9 cellular contexts compared by ENCODE assay signal in the genomic region with DNA sequence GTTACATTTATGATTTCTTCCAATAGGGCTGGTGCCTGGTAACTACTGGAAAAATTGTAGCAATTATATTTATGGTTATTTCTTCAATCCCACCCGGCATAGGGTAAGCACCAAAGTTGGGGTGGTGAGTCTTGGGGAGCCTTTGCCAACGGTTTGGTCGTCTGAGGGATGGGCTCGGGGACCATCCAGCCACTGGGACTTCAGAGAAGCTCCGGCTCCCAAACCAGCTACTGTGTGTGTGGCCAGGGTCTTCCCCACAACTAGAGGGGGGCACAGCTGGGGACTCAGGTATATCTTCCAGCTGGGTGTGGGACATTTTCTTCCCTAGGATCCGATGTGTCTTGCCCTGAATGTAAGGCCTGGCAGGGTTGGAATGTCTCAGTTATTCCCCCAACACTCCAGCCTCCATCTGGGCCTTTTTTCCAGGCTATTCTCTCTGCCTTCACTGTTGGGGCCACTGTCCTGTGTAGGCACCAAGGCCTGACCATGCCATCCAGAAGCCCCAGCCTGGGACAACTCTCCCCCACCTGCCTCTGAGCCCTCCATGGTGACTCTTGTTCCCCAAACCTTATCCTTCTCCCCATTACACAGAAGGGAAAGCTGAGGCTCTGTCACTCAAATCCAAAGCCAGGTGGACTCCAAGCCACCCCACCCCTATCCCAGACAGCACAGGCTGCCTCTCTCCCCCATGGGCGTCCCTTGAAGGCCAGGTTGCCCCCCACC. TPM values are rescaled to one million over a fixed set of nuclear protein-coding genes. Genes with fewer than 3 reads are reported as not detected.
DNase-seq lines count a peak whose midpoint lies in the region; ATAC-seq, FAIRE-seq and TF ChIP-seq lines count a peak whose summit lies in the region.
"Had no signal": no experiment of that assay in that cellular context is flagged by ENCODE, and none has a peak within 500 bp of the region (broad histone marks: within the 10 kb centered on the region; RNA-seq: fewer than 3 reads in every experiment).

No MANE protein-coding gene starts in this region.

- intact Hi-C loops in HepG2 (cut with micrococcal nuclease; ENCODE audit: unreplicated experiment) = no loop called here

- peaks cover 6 to 19% of the 10 kb centered on the region in 2 experiments; a peak in 4 of 5 replicates for H3K36me3 ChIP-seq in HepG2 (replicated peaks in 1 of 2; ENCODE audit: control insufficient read depth in 1 of 2, insufficient read depth in 2 of 2, low read length in 2 of 2)
- peaks cover 0 to 31% (median 0%) of the 10 kb centered on the region in 3 donors for H3K36me3 ChIP-seq in tibial nerve

- ATAC-seq in activated T-cell treated with anti-CD3 and anti-CD28 coated beads, Interleukin-2, amount 50 U/mL, for 72 hours (replicated peaks in 1 of 2) = no peak
- ATAC-seq in WTC11 = no peak
- ATAC-seq in HepG2 = no peak
- no peak for ATAC-seq in GM21576 (IDR thresholded peaks at IDR 0.05; ENCODE audit: unreplicated experiment)
- no peak for ATAC-seq in GM21360 (IDR thresholded peaks at IDR 0.05; ENCODE audit: unreplicated experiment)

- H3K36me3 Mint-ChIP-seq in activated T-cell treated with anti-CD3 and anti-CD28 coated beads, Interleukin-2, amount 50 U/mL, for 72 hours (ENCODE audit: insufficient read depth in 2 of 2) = peaks cover 2% of the 10 kb centered on the region in 2 donors
- peaks cover 15% of the 10 kb centered on the region for H3K36me3 Mint-ChIP-seq in WTC11

- no peaks in the 10 kb centered on the region for H3K9me3 Mint-ChIP-seq in activated T-cell treated with anti-CD3 and anti-CD28 coated beads, Interleukin-2, amount 50 U/mL, for 72 hours
- no peaks in the 10 kb centered on the region for H3K9me3 Mint-ChIP-seq in WTC11

- POLR2A ChIA-PET in WTC11 (lab: Charles Lee) (interaction anchor here (0.6 kb wide), 1 partner anchor 403 kb away, joined by 3 read pairs; no protein-coding TSS in a partner anchor), HepG2 (lab: Yijun Ruan, JAX) (interaction anchor here (0.9 to 1.7 kb wide), 2 partner anchors 13 to 20 kb away, joined by 3 to 4 read pairs; partner anchors contain the start of gene MPV17L2)

- H3K9me3 ChIP-seq in HepG2 (ENCODE audit: low read length) = no peaks in the 10 kb centered on the region
- no peaks in the 10 kb centered on the region for H3K9me3 ChIP-seq in tibial nerve
- H3K9me3 ChIP-seq: mucosa of descending colon had no signal

- H3K27ac Mint-ChIP-seq in activated T-cell treated with anti-CD3 and anti-CD28 coated beads, Interleukin-2, amount 50 U/mL, for 72 hours = no peak overlapping the region
- H3K27ac Mint-ChIP-seq in WTC11 = no peak overlapping the region

- no peak for DNase-seq in activated T-cell treated with anti-CD3 and anti-CD28 coated beads, Interleukin-2, amount 50 U/mL, for 72 hours
- no peak for DNase-seq in activated T-cell treated with anti-CD3 and anti-CD28 coated beads, Interleukin-2, amount 50 U/mL, for 1 hour
- DNase-seq in WTC11 (ENCODE audit: low spot score) (no peak), HepG2 (ENCODE audit: low spot score) (no peak), tibial nerve (ENCODE audit: low spot score in 2 of 2) (no peak), SK-N-DZ (ENCODE audit: low spot score) (no peak)

- TF ChIP-seq CTCF in WTC11 (IDR thresholded peaks at IDR 0.05) (no peak), HepG2 (CRISPR knock-in tag; IDR thresholded peaks at IDR 0.05) (no peak), tibial nerve (IDR thresholded peaks at IDR 0.05) (no peak)

- no peak for TF ChIP-seq RAD21 in HepG2 (CRISPR knock-in tag; IDR thresholded peaks at IDR 0.05)

- 97% methylated on average over 7 of the region's 7 CpGs for WGBS in HepG2 (ENCODE audit: low lambda C conversion rate)
- WGBS in tibial nerve, 2 donors = 88 to 93% methylated on average over 7 of the region's 7 CpGs

- H3K4me3 ChIP-seq in HepG2 (replicated peaks in 1 of 3; ENCODE audit: insufficient read depth in 1 of 3, low read depth in 2 of 3, low read length in 3 of 3) (no peak overlapping the region), tibial nerve (no peak overlapping the region)
- H3K4me3 ChIP-seq: mucosa of descending colon had no signal

- no peak for TF ChIP-seq POLR2A in HepG2 (IDR thresholded peaks at IDR 0.05; ENCODE audit: insufficient read depth in 1 of 2, low read depth in 2 of 2, low read length in 2 of 2)
- no peak for TF ChIP-seq POLR2A in tibial nerve (IDR thresholded peaks at IDR 0.05)

- H2AFZ ChIP-seq in HepG2 (ENCODE audit: low read length) = no peak overlapping the region

- no peaks in the 10 kb centered on the region for H3K27me3 Mint-ChIP-seq in activated T-cell treated with anti-CD3 and anti-CD28 coated beads, Interleukin-2, amount 50 U/mL, for 72 hours (ENCODE audit: low read depth)
- H3K27me3 Mint-ChIP-seq in WTC11 (ENCODE audit: low read depth) = peaks cover 19% of the 10 kb centered on the region

- in situ Hi-C loops in HepG2 (cut with HindIII; ENCODE audit: extremely low pct_ligation_motif_present, low pct_unique_long_range_greater_than_20kb) = loop anchor here (10.0 kb wide), 1 partner anchor 168 kb away; the partner anchor contains the start of gene ARRDC2

- peak overlapping the region; percentile 64 to 92 for H3K4me3 Mint-ChIP-seq in activated T-cell treated with anti-CD3 and anti-CD28 coated beads, Interleukin-2, amount 50 U/mL, for 72 hours
- H3K4me3 Mint-ChIP-seq in WTC11 = no peak overlapping the region

- no peak overlapping the region for H3K9ac ChIP-seq in HepG2 (ENCODE audit: insufficient read depth, low read depth, low read length)

- H3K4me1 ChIP-seq in HepG2 (ENCODE audit: insufficient read depth, low read length) (peaks cover 14% of the 10 kb centered on the region), tibial nerve (peaks cover 0 to 24% (median 3%) of the 10 kb centered on the region in 4 donors)

- H3K27ac ChIP-seq in HepG2 (ENCODE audit: extremely low read length, insufficient read depth, low read length) (no peak overlapping the region), tibial nerve (peak overlapping the region in 3 of 4 donors; percentile 65 to 84 (median 76))

- FAIRE-seq in HepG2 (lab: Jason Lieb, UNC) = no peak

- no peak overlapping the region for H3K4me2 ChIP-seq in HepG2 (ENCODE audit: low read depth, low read length)

- BruUV-seq in HepG2 (replicated peaks; lab: Mats Ljungman, UMichigan) = no TSS peak

- peaks cover 10% of the 10 kb centered on the region for H3K4me1 Mint-ChIP-seq in activated T-cell treated with anti-CD3 and anti-CD28 coated beads, Interleukin-2, amount 50 U/mL, for 72 hours (ENCODE audit: low read depth)
- H3K4me1 Mint-ChIP-seq in WTC11 = peaks cover 9% of the 10 kb centered on the region

- CTCF ChIA-PET in WTC11 (lab: Charles Lee) (interaction anchor here (0.5 to 3.1 kb wide), 4 partner anchors 11 to 160 kb away, joined by 3 to 16 read pairs (median 6); no protein-coding TSS in a partner anchor), HepG2 (lab: Yijun Ruan, JAX; ENCODE audit: low intra/inter-chr PET ratio, low total read pairs) (no interaction called here)

- no peaks in the 10 kb centered on the region for H3K79me2 ChIP-seq in HepG2 (ENCODE audit: insufficient read depth, low read length)

- TF ChIP-seq EP300 in HepG2 (IDR thresholded peaks at IDR 0.05; ENCODE audit: low read depth in 2 of 2, low read length in 2 of 2) = no peak
- TF ChIP-seq EP300 in HepG2 (CRISPR knock-in tag; IDR thresholded peaks at IDR 0.05; ENCODE audit: borderline replicate concordance) = no peak
- TF ChIP-seq EP300 in tibial nerve (IDR thresholded peaks at IDR 0.05) = no peak

- H4K20me1 ChIP-seq in HepG2 (ENCODE audit: insufficient read depth, low read length) = 0 out of 2 replicates have a peak, but pooled peaks cover 3% of the 10 kb centered on the region

- no peaks in the 10 kb centered on the region for H3K27me3 ChIP-seq in HepG2 (ENCODE audit: control insufficient read depth in 1 of 2, insufficient read depth in 2 of 2, low read length in 2 of 2)
- H3K27me3 ChIP-seq in tibial nerve = no peaks in the 10 kb centered on the region

RNA-seq across cellular contexts. Expression of gene IFI30, which starts 1.1 kb away (rescaled TPM):
- 10 to 100 TPM; 10.2 to 11.4 TPM for total RNA-seq in activated T-cell treated with anti-CD3 and anti-CD28 coated beads, Interleukin-2, amount 50 U/mL, for 72 hours
- total RNA-seq in WTC11 (2021) (20.2 to 30.3 TPM (median 26.2 TPM) in 3 replicates), HepG2 (2016; rRNA removed; fragmentation: Illumina TruSeq; extraction: Trizol) (41.2 and 79.4 TPM in 2 replicates), tibial nerve (100 to 1,000 TPM in 1 of 4 donors, 10 to 100 TPM in 3; 19.0 to 101 (median 29.4) TPM)
- 49.8 and 56.5 TPM in 2 replicates for total RNA-seq in HepG2 (2016; cell fraction: cytosol; rRNA removed; fragmentation: Illumina TruSeq; extraction: Trizol; ENCODE audit: low read depth)
- 39.1 and 76.9 TPM in 2 replicates for total RNA-seq in HepG2 (2016; cell fraction: insoluble cytoplasmic fraction; rRNA removed; fragmentation: Illumina TruSeq; extraction: Trizol)
- 32.9 and 35.3 TPM in 2 replicates for total RNA-seq in HepG2 (2016; cell fraction: membrane; rRNA removed; fragmentation: Illumina TruSeq; extraction: Trizol)
- 62.2 and 72.4 TPM in 2 replicates for total RNA-seq in HepG2 (2016; cell fraction: nucleus; rRNA removed; fragmentation: Illumina TruSeq; extraction: Trizol)
- polyA plus RNA-seq in HepG2 (2011; rRNA removed) = 24.7 and 25.0 TPM in 2 replicates
- polyA plus RNA-seq in HepG2 (2011; cell fraction: cytosol; rRNA removed) = 33.2 and 51.0 TPM in 2 replicates
- polyA plus RNA-seq in HepG2 (2011; cell fraction: nucleus; rRNA removed) = 13.2 and 16.2 TPM in 2 replicates
- polyA plus RNA-seq in HepG2 (2012) = 13.8 and 14.8 TPM in 2 replicates
- 68.0 and 80.0 TPM in 2 replicates for polyA plus RNA-seq in HepG2 (2016; cell fraction: cytosol; fragmentation: Illumina TruSeq; extraction: Trizol; ENCODE audit: low read depth)
- 46.2 and 52.2 TPM in 2 replicates for polyA plus RNA-seq in HepG2 (2016; cell fraction: insoluble cytoplasmic fraction; fragmentation: Illumina TruSeq; extraction: Trizol; ENCODE audit: low read depth)
- 28.9 and 31.1 TPM in 2 replicates for polyA plus RNA-seq in HepG2 (2016; cell fraction: membrane; fragmentation: Illumina TruSeq; extraction: Trizol; ENCODE audit: low read depth)
- polyA plus RNA-seq in HepG2 (2016; cell fraction: nucleus; fragmentation: Illumina TruSeq; extraction: Trizol; ENCODE audit: insufficient read depth, low read depth) = 133 TPM in 2 replicates
- 49.7 and 255 TPM in 2 replicates for polyA minus RNA-seq in HepG2 (2011; rRNA and poly(A)+ RNA removed; ENCODE audit: low replicate concordance)
- 11.2 and 23.9 TPM in 2 replicates for polyA minus RNA-seq in HepG2 (2011; cell fraction: cytosol; rRNA and poly(A)+ RNA removed)
- polyA minus RNA-seq in HepG2 (2011; cell fraction: nucleus; rRNA and poly(A)+ RNA removed) = 3.7 and 4.4 TPM in 2 replicates
- 2.7 and 11.0 TPM in 2 replicates for polyA plus RNA-seq in SK-N-DZ (2014; cell fraction: cytosol; rRNA removed)
- 0.72 and 1.1 TPM in 2 replicates for polyA plus RNA-seq in SK-N-DZ (2014; cell fraction: nucleus; rRNA removed)

RNA-seq across cellular contexts. Expression of gene PIK3R2, which starts 19.5 kb away (rescaled TPM):
- total RNA-seq in activated T-cell treated with anti-CD3 and anti-CD28 coated beads, Interleukin-2, amount 50 U/mL, for 72 hours = 10 to 100 TPM; 13.3 to 15.4 TPM
- 51.9 to 56.9 TPM (median 53.8 TPM) in 3 replicates for total RNA-seq in WTC11 (2021)
- 15.8 and 25.3 TPM in 2 replicates for total RNA-seq in HepG2 (2016; rRNA removed; fragmentation: Illumina TruSeq; extraction: Trizol)
- total RNA-seq in HepG2 (2016; cell fraction: cytosol; rRNA removed; fragmentation: Illumina TruSeq; extraction: Trizol; ENCODE audit: low read depth) = 13.7 and 16.1 TPM in 2 replicates
- 12.5 and 18.3 TPM in 2 replicates for total RNA-seq in HepG2 (2016; cell fraction: insoluble cytoplasmic fraction; rRNA removed; fragmentation: Illumina TruSeq; extraction: Trizol)
- 33.3 and 40.2 TPM in 2 replicates for total RNA-seq in HepG2 (2016; cell fraction: membrane; rRNA removed; fragmentation: Illumina TruSeq; extraction: Trizol)
- total RNA-seq in HepG2 (2016; cell fraction: nucleus; rRNA removed; fragmentation: Illumina TruSeq; extraction: Trizol) = 14.5 and 18.4 TPM in 2 replicates
- 18.6 and 27.2 TPM in 2 replicates for polyA plus RNA-seq in HepG2 (2011; rRNA removed)
- 17.0 and 21.2 TPM in 2 replicates for polyA plus RNA-seq in HepG2 (2011; cell fraction: cytosol; rRNA removed)
- polyA plus RNA-seq in HepG2 (2011; cell fraction: nucleus; rRNA removed) = 35.7 and 42.1 TPM in 2 replicates
- 39.2 and 39.3 TPM in 2 replicates for polyA plus RNA-seq in HepG2 (2012)
- polyA plus RNA-seq in HepG2 (2016; cell fraction: cytosol; fragmentation: Illumina TruSeq; extraction: Trizol; ENCODE audit: low read depth) = 8.4 and 11.9 TPM in 2 replicates
- polyA plus RNA-seq in HepG2 (2016; cell fraction: insoluble cytoplasmic fraction; fragmentation: Illumina TruSeq; extraction: Trizol; ENCODE audit: low read depth) = 30.5 and 42.6 TPM in 2 replicates
- 46.8 and 48.0 TPM in 2 replicates for polyA plus RNA-seq in HepG2 (2016; cell fraction: membrane; fragmentation: Illumina TruSeq; extraction: Trizol; ENCODE audit: low read depth)
- 60.8 and 65.6 TPM in 2 replicates for polyA plus RNA-seq in HepG2 (2016; cell fraction: nucleus; fragmentation: Illumina TruSeq; extraction: Trizol; ENCODE audit: insufficient read depth, low read depth)
- 18.1 and 22.4 TPM in 2 replicates for polyA minus RNA-seq in HepG2 (2011; rRNA and poly(A)+ RNA removed; ENCODE audit: low replicate concordance)
- polyA minus RNA-seq in HepG2 (2011; cell fraction: cytosol; rRNA and poly(A)+ RNA removed) = 12.0 and 21.3 TPM in 2 replicates
- polyA minus RNA-seq in HepG2 (2011; cell fraction: nucleus; rRNA and poly(A)+ RNA removed) = 12.7 and 19.6 TPM in 2 replicates
- 10 to 100 TPM; 12.2 to 38.1 (median 15.7) TPM for total RNA-seq in tibial nerve
- 24.1 and 30.3 TPM in 2 replicates for polyA plus RNA-seq in SK-N-DZ (2014; cell fraction: cytosol; rRNA removed)
- 17.4 and 26.3 TPM in 2 replicates for polyA plus RNA-seq in SK-N-DZ (2014; cell fraction: nucleus; rRNA removed)

RNA-seq across cellular contexts. Expression of gene MPV17L2, which starts 20.5 kb away (rescaled TPM):
- 10 to 100 TPM in 1 of 2 donors, 1 to 10 TPM in 1; 9.8 to 10.1 TPM for total RNA-seq in activated T-cell treated with anti-CD3 and anti-CD28 coated beads, Interleukin-2, amount 50 U/mL, for 72 hours
- total RNA-seq in WTC11 (2021) (26.3 to 29.8 TPM (median 28.0 TPM) in 3 replicates), HepG2 (2016; rRNA removed; fragmentation: Illumina TruSeq; extraction: Trizol) (13.0 and 16.7 TPM in 2 replicates), tibial nerve (10 to 100 TPM; 11.1 to 19.0 (median 15.5) TPM)
- 5.8 and 6.2 TPM in 2 replicates for total RNA-seq in HepG2 (2016; cell fraction: cytosol; rRNA removed; fragmentation: Illumina TruSeq; extraction: Trizol; ENCODE audit: low read depth)
- total RNA-seq in HepG2 (2016; cell fraction: insoluble cytoplasmic fraction; rRNA removed; fragmentation: Illumina TruSeq; extraction: Trizol) = 13.4 and 17.8 TPM in 2 replicates
- 8.3 and 11.1 TPM in 2 replicates for total RNA-seq in HepG2 (2016; cell fraction: membrane; rRNA removed; fragmentation: Illumina TruSeq; extraction: Trizol)
- total RNA-seq in HepG2 (2016; cell fraction: nucleus; rRNA removed; fragmentation: Illumina TruSeq; extraction: Trizol) = 9.2 and 11.2 TPM in 2 replicates
- 12.4 and 13.6 TPM in 2 replicates for polyA plus RNA-seq in HepG2 (2011; rRNA removed)
- 8.7 and 13.2 TPM in 2 replicates for polyA plus RNA-seq in HepG2 (2011; cell fraction: cytosol; rRNA removed)
- 5.8 and 6.4 TPM in 2 replicates for polyA plus RNA-seq in HepG2 (2011; cell fraction: nucleus; rRNA removed)
- 6.0 and 9.4 TPM in 2 replicates for polyA plus RNA-seq in HepG2 (2012)
- 7.8 and 8.4 TPM in 2 replicates for polyA plus RNA-seq in HepG2 (2016; cell fraction: cytosol; fragmentation: Illumina TruSeq; extraction: Trizol; ENCODE audit: low read depth)
- 21.7 TPM in 2 replicates for polyA plus RNA-seq in HepG2 (2016; cell fraction: insoluble cytoplasmic fraction; fragmentation: Illumina TruSeq; extraction: Trizol; ENCODE audit: low read depth)
- 9.2 and 11.9 TPM in 2 replicates for polyA plus RNA-seq in HepG2 (2016; cell fraction: membrane; fragmentation: Illumina TruSeq; extraction: Trizol; ENCODE audit: low read depth)
- polyA plus RNA-seq in HepG2 (2016; cell fraction: nucleus; fragmentation: Illumina TruSeq; extraction: Trizol; ENCODE audit: insufficient read depth, low read depth) = 27.8 and 29.4 TPM in 2 replicates
- 22.3 and 69.9 TPM in 2 replicates for polyA minus RNA-seq in HepG2 (2011; rRNA and poly(A)+ RNA removed; ENCODE audit: low replicate concordance)
- polyA minus RNA-seq in HepG2 (2011; cell fraction: cytosol; rRNA and poly(A)+ RNA removed) = 3.4 and 4.1 TPM in 2 replicates
- polyA minus RNA-seq in HepG2 (2011; cell fraction: nucleus; rRNA and poly(A)+ RNA removed) = 2.5 and 3.7 TPM in 2 replicates
- polyA plus RNA-seq in SK-N-DZ (2014; cell fraction: cytosol; rRNA removed) = 17.6 and 47.1 TPM in 2 replicates
- polyA plus RNA-seq in SK-N-DZ (2014; cell fraction: nucleus; rRNA removed) = 18.9 and 19.8 TPM in 2 replicates

RNA-seq across cellular contexts. Expression of gene RAB3A, which starts 31.4 kb away (rescaled TPM):
- 1 to 10 TPM; 1.8 to 1.9 TPM for total RNA-seq in activated T-cell treated with anti-CD3 and anti-CD28 coated beads, Interleukin-2, amount 50 U/mL, for 72 hours
- total RNA-seq in WTC11 (2021) = 12.2 to 14.7 TPM (median 14.6 TPM) in 3 replicates
- total RNA-seq in HepG2 (2016; rRNA removed; fragmentation: Illumina TruSeq; extraction: Trizol) = 0.53 and 0.58 TPM in 2 replicates
- total RNA-seq in HepG2 (2016; cell fraction: cytosol; rRNA removed; fragmentation: Illumina TruSeq; extraction: Trizol; ENCODE audit: low read depth) = 1.5 and 2.4 TPM in 2 replicates
- 0.61 and 1.2 TPM in 2 replicates for total RNA-seq in HepG2 (2016; cell fraction: insoluble cytoplasmic fraction; rRNA removed; fragmentation: Illumina TruSeq; extraction: Trizol)
- 1.4 and 1.8 TPM in 2 replicates for total RNA-seq in HepG2 (2016; cell fraction: membrane; rRNA removed; fragmentation: Illumina TruSeq; extraction: Trizol)
- total RNA-seq in HepG2 (2016; cell fraction: nucleus; rRNA removed; fragmentation: Illumina TruSeq; extraction: Trizol) = 1.0 and 1.4 TPM in 2 replicates
- polyA plus RNA-seq in HepG2 (2011; rRNA removed) = 0.95 and 0.98 TPM in 2 replicates
- polyA plus RNA-seq in HepG2 (2011; cell fraction: cytosol; rRNA removed) = 1.4 TPM in 2 replicates
- polyA plus RNA-seq in HepG2 (2011; cell fraction: nucleus; rRNA removed) = 2.7 and 3.2 TPM in 2 replicates
- polyA plus RNA-seq in HepG2 (2012) = 1.8 and 2.1 TPM in 2 replicates
- polyA plus RNA-seq in HepG2 (2016; cell fraction: cytosol; fragmentation: Illumina TruSeq; extraction: Trizol; ENCODE audit: low read depth) = 0.90 and 0.94 TPM in 2 replicates
- 1.1 and 2.1 TPM in 2 replicates for polyA plus RNA-seq in HepG2 (2016; cell fraction: insoluble cytoplasmic fraction; fragmentation: Illumina TruSeq; extraction: Trizol; ENCODE audit: low read depth)
- 1.1 TPM in 2 replicates for polyA plus RNA-seq in HepG2 (2016; cell fraction: membrane; fragmentation: Illumina TruSeq; extraction: Trizol; ENCODE audit: low read depth)
- 2.0 and 3.3 TPM in 2 replicates for polyA plus RNA-seq in HepG2 (2016; cell fraction: nucleus; fragmentation: Illumina TruSeq; extraction: Trizol; ENCODE audit: insufficient read depth, low read depth)
- 4.2 and 9.4 TPM in 2 replicates for polyA minus RNA-seq in HepG2 (2011; rRNA and poly(A)+ RNA removed; ENCODE audit: low replicate concordance)
- 3.9 and 4.1 TPM in 2 replicates for polyA minus RNA-seq in HepG2 (2011; cell fraction: cytosol; rRNA and poly(A)+ RNA removed)
- 0.64 and 1.2 TPM in 2 replicates for polyA minus RNA-seq in HepG2 (2011; cell fraction: nucleus; rRNA and poly(A)+ RNA removed)
- 1 to 10 TPM in 3 of 4 donors, not detected in 1; 1.5 to 5.1 (median 3.9) TPM for total RNA-seq in tibial nerve
- polyA plus RNA-seq in SK-N-DZ (2014; cell fraction: cytosol; rRNA removed) = 12.2 and 15.0 TPM in 2 replicates
- polyA plus RNA-seq in SK-N-DZ (2014; cell fraction: nucleus; rRNA removed) = 5.6 and 15.2 TPM in 2 replicates

RNA-seq across cellular contexts. Expression of gene PDE4C, which starts 53.7 kb away (rescaled TPM):
- under 1 TPM in 1 of 2 donors, not detected in 1; 0.10 TPM for total RNA-seq in activated T-cell treated with anti-CD3 and anti-CD28 coated beads, Interleukin-2, amount 50 U/mL, for 72 hours
- total RNA-seq in WTC11 (2021) (3.0 to 5.7 TPM (median 3.8 TPM) in 3 replicates), HepG2 (2016; rRNA removed; fragmentation: Illumina TruSeq; extraction: Trizol) (0.90 and 1.4 TPM in 2 replicates), tibial nerve (under 1 TPM in 3 of 4 donors, not detected in 1; under 0.01 to 0.60 (median 0.59) TPM)
- total RNA-seq in HepG2 (2016; cell fraction: cytosol; rRNA removed; fragmentation: Illumina TruSeq; extraction: Trizol; ENCODE audit: low read depth) = 0.30 and 0.44 TPM in 2 replicates
- total RNA-seq in HepG2 (2016; cell fraction: insoluble cytoplasmic fraction; rRNA removed; fragmentation: Illumina TruSeq; extraction: Trizol) = 0.49 and 1.5 TPM in 2 replicates
- total RNA-seq in HepG2 (2016; cell fraction: membrane; rRNA removed; fragmentation: Illumina TruSeq; extraction: Trizol) = 0.07 and 0.37 TPM in 2 replicates
- total RNA-seq in HepG2 (2016; cell fraction: nucleus; rRNA removed; fragmentation: Illumina TruSeq; extraction: Trizol) = 1.7 and 2.4 TPM in 2 replicates
- polyA plus RNA-seq in HepG2 (2011; rRNA removed) = 14.0 and 17.9 TPM in 2 replicates
- polyA plus RNA-seq in HepG2 (2011; cell fraction: cytosol; rRNA removed) = 3.4 and 4.6 TPM in 2 replicates
- polyA plus RNA-seq in HepG2 (2011; cell fraction: nucleus; rRNA removed) = 128 and 158 TPM in 2 replicates
- 2.2 and 3.2 TPM in 2 replicates for polyA plus RNA-seq in HepG2 (2012)
- polyA plus RNA-seq in HepG2 (2016; cell fraction: cytosol; fragmentation: Illumina TruSeq; extraction: Trizol; ENCODE audit: low read depth) = not detected in 2 replicates
- polyA plus RNA-seq in HepG2 (2016; cell fraction: insoluble cytoplasmic fraction; fragmentation: Illumina TruSeq; extraction: Trizol; ENCODE audit: low read depth) = 0.33 and 0.37 TPM in 2 replicates
- not detected in 2 replicates for polyA plus RNA-seq in HepG2 (2016; cell fraction: membrane; fragmentation: Illumina TruSeq; extraction: Trizol; ENCODE audit: low read depth)
- polyA plus RNA-seq in HepG2 (2016; cell fraction: nucleus; fragmentation: Illumina TruSeq; extraction: Trizol; ENCODE audit: insufficient read depth, low read depth) = 10.9 and 11.5 TPM in 2 replicates
- polyA minus RNA-seq in HepG2 (2011; rRNA and poly(A)+ RNA removed; ENCODE audit: low replicate concordance) = 0.56 and 12.3 TPM in 2 replicates
- polyA minus RNA-seq in HepG2 (2011; cell fraction: cytosol; rRNA and poly(A)+ RNA removed) = 1.5 and 3.1 TPM in 2 replicates
- 30.4 and 31.1 TPM in 2 replicates for polyA minus RNA-seq in HepG2 (2011; cell fraction: nucleus; rRNA and poly(A)+ RNA removed)
- 9.0 and 9.9 TPM in 2 replicates for polyA plus RNA-seq in SK-N-DZ (2014; cell fraction: cytosol; rRNA removed)
- polyA plus RNA-seq in SK-N-DZ (2014; cell fraction: nucleus; rRNA removed) = 49.1 and 53.2 TPM in 2 replicates
